ENCODE assay signal across 27 cellular contexts in genomic region chr6:19377722-19378121, GRCh38.
"Had no signal": no experiment of that assay in that cellular context is flagged by ENCODE, and none has a peak within 500 bp of the region (broad histone marks: within the 10 kb centered on the region; RNA-seq: fewer than 3 reads in every experiment).

No MANE protein-coding gene starts in this region.

- H3K9me3 ChIP-seq: heart right ventricle, left ventricle myocardium inferior, mucosa of descending colon, neutrophil, ovary, right atrium auricular region, right lobe of liver, tibial nerve, uterus had no signal

- H3K36me3 ChIP-seq: heart right ventricle, left ventricle myocardium inferior, neutrophil, ovary, right atrium auricular region, right lobe of liver, tibial nerve, uterus had no signal

- H3K79me2 ChIP-seq: hepatocyte had no signal

- ATAC-seq: heart right ventricle; mucosa of descending colon; naive thymus-derived CD4-positive, alpha-beta T cell; natural killer cell treated with Interleukin-12 subunit alpha and Interleukin-12 subunit beta and Interleukin-15 and Interleukin-18, amount 100 ng/mL, for 72 hours; right lobe of liver; stimulated activated memory B cell treated with anti-CD40 and anti-IgM and Interleukin-4, amounts not matched to agents 10 μg/mL and 1 μg/mL and 100 μg/mL, for 72 hours; stimulated activated naive CD8-positive, alpha-beta T cell treated with anti-CD3 and anti-CD28 coated beads, Interleukin-15, amount 100 ng/mL, for 72 hours had no signal

- H3K27me3 ChIP-seq: hepatocyte, neutrophil, ovary, right atrium auricular region, right lobe of liver, tibial nerve, uterus had no signal

- H3K4me3 ChIP-seq: heart right ventricle, hepatocyte, left ventricle myocardium inferior, lung, mucosa of descending colon, ovary, right atrium auricular region, right lobe of liver, smooth muscle cell, tibial nerve, uterus had no signal

- H3K4me2 ChIP-seq: hepatocyte, smooth muscle cell had no signal

- H2AFZ ChIP-seq: hepatocyte had no signal

- DNase-seq: heart right ventricle; immature natural killer cell; kidney; left ventricle myocardium inferior; midbrain; mucosa of descending colon; naive thymus-derived CD4-positive, alpha-beta T cell; occipital lobe; ovary; right lobe of liver; stimulated activated CD4-positive, alpha-beta T cell treated with anti-CD3 and anti-CD28 coated beads, Interleukin-1b, Interleukin-23, amount 100 ng/mL, for 48 hours; stimulated activated CD4-positive, alpha-beta T cell treated with anti-CD3 and anti-CD28 coated beads, Interleukin-2, amount 100 ng/mL, for 48 hours; stimulated activated CD4-positive, alpha-beta T cell treated with anti-CD3 and anti-CD28 coated beads, Interleukin-4, amount 100 ng/mL, for 4 hours; stimulated activated CD8-positive, alpha-beta memory T cell treated with anti-CD3 and anti-CD28 coated beads, Interleukin-4, amount 100 ng/mL, for 48 hours; stimulated activated naive CD4-positive, alpha-beta T cell treated with Interleukin-2 at 50 U/mL for 16 hours; stimulated activated naive CD8-positive, alpha-beta T cell treated with anti-CD3 and anti-CD28 coated beads, Interleukin-15, amount 100 ng/mL, for 72 hours; substantia nigra; uterus had no signal

- H3K27ac ChIP-seq: heart right ventricle, hepatocyte, left ventricle myocardium inferior, neutrophil, ovary, right atrium auricular region, right lobe of liver, tibial nerve, uterus had no signal

- H3K4me1 ChIP-seq: heart right ventricle, left ventricle myocardium inferior, right atrium auricular region, right lobe of liver, tibial nerve, uterus had no signal

- FAIRE-seq: islet of Langerhans, kidney had no signal
